17 cellular contexts compared by ENCODE assay signal in the genomic region with DNA sequence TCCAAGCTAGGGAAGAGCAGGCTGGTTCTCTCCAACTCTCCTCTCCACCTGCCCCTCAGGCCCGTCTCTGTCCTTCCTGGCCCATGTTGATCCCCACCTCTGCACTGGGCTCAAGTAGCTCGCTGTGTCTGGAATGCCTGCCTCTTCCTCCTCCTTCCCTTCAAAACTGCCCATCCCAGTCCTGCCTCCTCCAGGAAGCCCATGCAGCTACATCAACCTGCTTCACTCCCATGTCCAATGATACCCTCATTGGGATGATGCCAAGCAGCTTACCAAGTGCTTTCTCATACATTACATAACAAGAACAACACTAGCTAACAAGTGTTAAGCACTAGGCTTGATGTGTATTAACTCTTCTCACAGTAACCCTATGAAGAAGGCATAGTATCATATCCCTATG. TPM values are rescaled to one million over a fixed set of nuclear protein-coding genes. Genes with fewer than 3 reads are reported as not detected.
DNase-seq lines count a peak whose midpoint lies in the region; ATAC-seq, FAIRE-seq and TF ChIP-seq lines count a peak whose summit lies in the region.
"Had no signal": no experiment of that assay in that cellular context is flagged by ENCODE, and none has a peak within 500 bp of the region (broad histone marks: within the 10 kb centered on the region; RNA-seq: fewer than 3 reads in every experiment).

No MANE protein-coding gene starts in this region.

- no peaks in the 10 kb centered on the region for H3K79me1 ChIP-seq in H1 (ENCODE audit: low read depth, low read length)

- no peak overlapping the region for H3K18ac ChIP-seq in H1 (ENCODE audit: extremely low read depth, low read length)

- no peak overlapping the region for H4K91ac ChIP-seq in H1 (replicated peaks; ENCODE audit: insufficient read length, low read length)

- POLR2A ChIA-PET in H1 (lab: Charles Lee; ENCODE audit: partially characterized antibody), result interaction anchor here (0.6 kb wide), 1 partner anchor 38 kb away, joined by 3 read pairs; no protein-coding TSS in a partner anchor

- H4K20me1 ChIP-seq in H1 (replicated peaks in 1 of 2; ENCODE audit: control insufficient read depth in 1 of 2, insufficient read depth in 2 of 2, low read length in 2 of 2), result peaks cover 0 to 1% of the 10 kb centered on the region in 2 experiments
- peaks cover 3% of the 10 kb centered on the region for H4K20me1 ChIP-seq in osteoblast (ENCODE audit: insufficient read depth, low read length)

- no peak for TF ChIP-seq POLR2A in H1 (IDR thresholded peaks at IDR 0.05; ENCODE audit: control extremely low read depth in 1 of 2, low read depth in 2 of 2, low read length in 2 of 2)

- no peak overlapping the region for H2BK12ac ChIP-seq in H1 (ENCODE audit: low read depth, low read length)

- no peak overlapping the region for H2AK5ac ChIP-seq in H1 (ENCODE audit: low read depth, low read length)

- DNase-seq in activated T-cell treated with anti-CD3 and anti-CD28 coated beads, Interleukin-2, amount 50 U/mL, for 24 hours, result peak; percentile 3
- DNase-seq in activated T-cell treated with anti-CD3 and anti-CD28 coated beads for 4 hours, result no peak
- DNase-seq in H1 (ENCODE audit: low read depth in 1 of 2, low spot score in 2 of 2), result no peak
- peak; percentile 65 for DNase-seq in osteoblast (ENCODE audit: insufficient read length, low spot score, missing footprints)
- no peak for DNase-seq in stimulated activated naive CD8-positive, alpha-beta T cell treated with anti-CD3 and anti-CD28 coated beads, Interleukin-15, Interleukin-2, amounts not matched to agents 100 U/mL and 50 U/mL, for 24 hours
- no peak for DNase-seq in SHP77 (lab: John Stamatoyannopoulos, UW)
- DNase-seq: ACHN; CD4-positive, CD25-positive, alpha-beta regulatory T cell; DMS53; GF-D8; GOT3; HCEC 1CT; HFFc6 had no signal

- no peak overlapping the region for H3K4me2 ChIP-seq in H1 (ENCODE audit: insufficient read depth in 1 of 2, low read depth in 2 of 2, low read length in 2 of 2)
- H3K4me2 ChIP-seq in osteoblast (ENCODE audit: insufficient read depth, low read length), result no peak overlapping the region
- H3K4me2 ChIP-seq: BLaER1 treated with 17β-estradiol and CSF1 and Interleukin-3, amounts not matched to agents 10 nM and 100 nM had no signal

- no peak overlapping the region for H4K5ac ChIP-seq in H1 (ENCODE audit: insufficient read length, low read depth, low read length)

- no peak for TF ChIP-seq RAD21 in H1 (IDR thresholded peaks at IDR 0.05 in 1 of 2, conservative IDR thresholded peaks at IDR 0.05 in 1 of 2; ENCODE audit: low read depth in 2 of 2, low read length in 2 of 2)

- H3K4me3 Mint-ChIP-seq in activated T-cell treated with anti-CD3 and anti-CD28 coated beads, Interleukin-2, amount 50 U/mL, for 24 hours, result no peak overlapping the region
- H3K4me3 Mint-ChIP-seq: CD4-positive, CD25-positive, alpha-beta regulatory T cell; HFFc6 had no signal

- no peaks in the 10 kb centered on the region; a peak in 1 of 7 replicates for H3K4me1 ChIP-seq in H1 (replicated peaks in 1 of 4; ENCODE audit: control insufficient read depth in 3 of 4, insufficient read depth in 4 of 4, low read length in 3 of 4)
- no peaks in the 10 kb centered on the region for H3K4me1 ChIP-seq in osteoblast (ENCODE audit: insufficient read depth, low read length)
- H3K4me1 ChIP-seq: BLaER1 treated with 17β-estradiol and CSF1 and Interleukin-3, amounts not matched to agents 10 nM and 100 nM had no signal

- no peak overlapping the region for H3K14ac ChIP-seq in H1 (ENCODE audit: insufficient read length)

- H3K27me3 ChIP-seq in H1 (replicated peaks in 1 of 4; ENCODE audit: control insufficient read depth in 3 of 4, extremely low read depth in 1 of 4, insufficient read depth in 3 of 4, low read length in 3 of 4) (peaks cover 6 to 20% (median 19%) of the 10 kb centered on the region in 4 experiments), osteoblast (ENCODE audit: insufficient read depth, low read length) (peaks cover 46% of the 10 kb centered on the region)
- H3K27me3 ChIP-seq: BLaER1 treated with 17β-estradiol and CSF1 and Interleukin-3, amounts not matched to agents 10 nM and 100 nM had no signal

- no peaks in the 10 kb centered on the region for H3K36me3 Mint-ChIP-seq in activated T-cell treated with anti-CD3 and anti-CD28 coated beads, Interleukin-2, amount 50 U/mL, for 24 hours (ENCODE audit: low read depth)
- H3K36me3 Mint-ChIP-seq: CD4-positive, CD25-positive, alpha-beta regulatory T cell had no signal

- H2BK120ac ChIP-seq in H1 (replicated peaks; ENCODE audit: low read depth, low read length), result no peak overlapping the region

- H2AFZ ChIP-seq in H1 (ENCODE audit: low read length) (no peak overlapping the region), osteoblast (ENCODE audit: low read length) (no peak overlapping the region)

- no peak for FAIRE-seq in H1 (lab: Jason Lieb, UNC)

- H2BK20ac ChIP-seq in H1 (ENCODE audit: low read length), result no peak overlapping the region

- TF ChIP-seq EP300 in H1 (IDR thresholded peaks at IDR 0.05; ENCODE audit: borderline replicate concordance in 1 of 2, low read depth in 2 of 2, low read length in 2 of 2), result no peak

- no peak overlapping the region for H2BK15ac ChIP-seq in H1 (ENCODE audit: low read length)

- CTCF ChIA-PET in H1 (lab: Charles Lee; ENCODE audit: partially characterized antibody), result interaction anchor here (0.5 to 7.4 kb wide), 12 partner anchors 9 to 167 kb away, joined by 3 to 52 read pairs (median 4); no protein-coding TSS in a partner anchor

- no peaks in the 10 kb centered on the region for H3K23me2 ChIP-seq in H1 (ENCODE audit: low read depth, low read length)

- H3K9me3 Mint-ChIP-seq in activated T-cell treated with anti-CD3 and anti-CD28 coated beads, Interleukin-2, amount 50 U/mL, for 24 hours, result no peaks in the 10 kb centered on the region
- H3K9me3 Mint-ChIP-seq: CD4-positive, CD25-positive, alpha-beta regulatory T cell; HFFc6 had no signal

- H3K79me2 ChIP-seq in H1 (ENCODE audit: control insufficient read depth in 1 of 2, insufficient read depth in 2 of 2, low read length in 2 of 2) (no peaks in the 10 kb centered on the region), osteoblast (ENCODE audit: insufficient read depth, low read length) (no peaks in the 10 kb centered on the region)

- no peak overlapping the region for H3K27ac ChIP-seq in H1 (ENCODE audit: low read depth, low read length)
- no peak overlapping the region for H3K27ac ChIP-seq in osteoblast (ENCODE audit: low read depth, low read length)
- H3K27ac ChIP-seq: BLaER1 treated with 17β-estradiol and CSF1 and Interleukin-3, amounts not matched to agents 10 nM and 100 nM; HL-60 had no signal

- peaks cover 0 to 5% (median 0%) of the 10 kb centered on the region in 4 experiments; a peak in 1 of 8 replicates for H3K36me3 ChIP-seq in H1 (ENCODE audit: control insufficient read depth in 2 of 4, insufficient read depth in 4 of 4, low read length in 3 of 4)
- no peaks in the 10 kb centered on the region for H3K36me3 ChIP-seq in osteoblast (ENCODE audit: insufficient read depth, low read length)
- H3K36me3 ChIP-seq: BLaER1 treated with 17β-estradiol and CSF1 and Interleukin-3, amounts not matched to agents 10 nM and 100 nM had no signal

- peaks cover 24% of the 10 kb centered on the region for H3K27me3 Mint-ChIP-seq in activated T-cell treated with anti-CD3 and anti-CD28 coated beads, Interleukin-2, amount 50 U/mL, for 24 hours

- 72% methylated on average over 2 of the region's 2 CpGs; no CpG with 5 or more reads in 1 of the 2 experiments for WGBS in H1 (ENCODE audit: extremely low coverage in 1 of 2, insufficient coverage in 1 of 2, insufficient read length in 1 of 2, insufficient replicate concordance in 2 of 2, low coverage in 1 of 2, low lambda C conversion rate in 2 of 2, missing lambda C conversion rate in 1 of 2), 2 experiments

- H3K4me3 ChIP-seq in H1 (ENCODE audit: extremely low read depth in 1 of 4, insufficient read depth in 2 of 4, low read depth in 3 of 4, low read length in 4 of 4), result no peak overlapping the region
- no peak overlapping the region for H3K4me3 ChIP-seq in osteoblast (ENCODE audit: insufficient read depth, low read length)
- H3K4me3 ChIP-seq: BLaER1 treated with 17β-estradiol and CSF1 and Interleukin-3, amounts not matched to agents 10 nM and 100 nM had no signal

- H3K27ac Mint-ChIP-seq in activated T-cell treated with anti-CD3 and anti-CD28 coated beads, Interleukin-2, amount 50 U/mL, for 24 hours, result no peak overlapping the region
- H3K27ac Mint-ChIP-seq: HFFc6 had no signal

- H3K9ac ChIP-seq in H1 (replicated peaks in 1 of 4; ENCODE audit: extremely low read depth in 1 of 4, low read depth in 3 of 4, low read length in 3 of 4), result no peak overlapping the region
- H3K9ac ChIP-seq: BLaER1 treated with 17β-estradiol and CSF1 and Interleukin-3, amounts not matched to agents 10 nM and 100 nM had no signal

- no peak for TF ChIP-seq CTCF in H1 (IDR thresholded peaks at IDR 0.05; ENCODE audit: control extremely low read depth in 1 of 3, insufficient read depth in 1 of 3, low read depth in 1 of 3, low read length in 3 of 3)
- no peak for TF ChIP-seq CTCF in osteoblast (IDR thresholded peaks at IDR 0.05; ENCODE audit: extremely low read depth, low read depth, low read length)

- peaks cover 1 to 10% of the 10 kb centered on the region in 2 experiments; a peak in 2 of 4 replicates for H3K9me3 ChIP-seq in H1 (ENCODE audit: insufficient read depth in 2 of 2, low read depth in 1 of 2, low read length in 1 of 2)
- H3K9me3 ChIP-seq in osteoblast (ENCODE audit: low read depth, low read length), result no peaks in the 10 kb centered on the region

- H2BK5ac ChIP-seq in H1 (ENCODE audit: low read depth, low read length), result no peak overlapping the region

- H3K56ac ChIP-seq in H1 (replicated peaks; ENCODE audit: insufficient read length, low read depth, low read length), result no peak overlapping the region

- no peak for ATAC-seq in HG03460 (IDR thresholded peaks at IDR 0.05; ENCODE audit: unreplicated experiment)
- ATAC-seq in stimulated activated naive CD8-positive, alpha-beta T cell treated with anti-CD3 and anti-CD28 coated beads, Interleukin-15, Interleukin-2, amounts not matched to agents 100 U/mL and 50 U/mL, for 24 hours, result no peak

- no peaks in the 10 kb centered on the region for H3K4me1 Mint-ChIP-seq in activated T-cell treated with anti-CD3 and anti-CD28 coated beads, Interleukin-2, amount 50 U/mL, for 24 hours (ENCODE audit: low read depth)
- H3K4me1 Mint-ChIP-seq: CD4-positive, CD25-positive, alpha-beta regulatory T cell had no signal

- peak overlapping the region; percentile 63; the same call in 1 of the 2 replicates for H4K8ac ChIP-seq in H1 (ENCODE audit: extremely low read depth, insufficient read depth, low read length)

- H3K4ac ChIP-seq in H1 (replicated peaks; ENCODE audit: insufficient read length, low read depth, low read length), result no peak overlapping the region

- no peak overlapping the region for H3K23ac ChIP-seq in H1 (ENCODE audit: insufficient read length)

RNA-seq across cellular contexts. Expression of a gene that starts 8.2 kb away (rescaled TPM):
- total RNA-seq in H1 (2021; fragmentation: NEBNext Ultra II Directional; extraction: Animal tissue kit (Norgen Biotek cat#: 25700)), result not detected in 2 replicates
- polyA plus RNA-seq in H1 (2011; rRNA removed), result not detected in 2 replicates
- polyA plus RNA-seq in H1 (2011; cell fraction: cytosol; rRNA removed), result not detected
- polyA plus RNA-seq in H1 (2011; cell fraction: nucleus; rRNA removed), result not detected
- not detected in 4 replicates for polyA plus RNA-seq in H1 (2012, experiment 1 of 2)
- not detected for polyA plus RNA-seq in H1 (2012, experiment 2 of 2)
- polyA plus RNA-seq in H1 (2013, experiment 1 of 2), result not detected
- not detected for polyA plus RNA-seq in H1 (2013, experiment 2 of 2)
- not detected in 2 replicates for polyA minus RNA-seq in H1 (2011; rRNA and poly(A)+ RNA removed)
- polyA minus RNA-seq in H1 (2011; cell fraction: cytosol; rRNA and poly(A)+ RNA removed), result not detected
- polyA minus RNA-seq in H1 (2011; cell fraction: nucleus; rRNA and poly(A)+ RNA removed), result not detected
- not detected in 2 replicates for total RNA-seq in osteoblast
- total RNA-seq: A172; CD4-positive, CD25-positive, alpha-beta regulatory T cell; HFFc6 had no signal
- polyA plus RNA-seq: CD4-positive, CD25-positive, alpha-beta regulatory T cell had no signal

RNA-seq across cellular contexts. Expression of a gene that starts 11.3 kb away (rescaled TPM):
- total RNA-seq in H1 (2021; fragmentation: NEBNext Ultra II Directional; extraction: Animal tissue kit (Norgen Biotek cat#: 25700)), result not detected in 2 replicates
- polyA plus RNA-seq in H1 (2011; rRNA removed), result not detected in 2 replicates
- polyA plus RNA-seq in H1 (2011; cell fraction: cytosol; rRNA removed), result 0.06 TPM
- polyA plus RNA-seq in H1 (2011; cell fraction: nucleus; rRNA removed), result 0.20 TPM
- 0.23 to 0.32 TPM in 2 of 4 replicates, not detected in the others for polyA plus RNA-seq in H1 (2012, experiment 1 of 2)
- not detected for polyA plus RNA-seq in H1 (2012, experiment 2 of 2)
- polyA plus RNA-seq in H1 (2013, experiment 1 of 2), result not detected
- polyA plus RNA-seq in H1 (2013, experiment 2 of 2), result 0.09 TPM
- polyA minus RNA-seq in H1 (2011; rRNA and poly(A)+ RNA removed), result not detected in 2 replicates
- not detected for polyA minus RNA-seq in H1 (2011; cell fraction: cytosol; rRNA and poly(A)+ RNA removed)
- polyA minus RNA-seq in H1 (2011; cell fraction: nucleus; rRNA and poly(A)+ RNA removed), result 1.00 TPM
- not detected in 2 replicates for total RNA-seq in osteoblast
- total RNA-seq: CD4-positive, CD25-positive, alpha-beta regulatory T cell; HFFc6 had no signal
- polyA plus RNA-seq: CD4-positive, CD25-positive, alpha-beta regulatory T cell had no signal

RNA-seq across cellular contexts. Expression of a gene that starts 31.5 kb away (rescaled TPM):
- total RNA-seq in H1 (2021; fragmentation: NEBNext Ultra II Directional; extraction: Animal tissue kit (Norgen Biotek cat#: 25700)), result not detected in 2 replicates
- polyA plus RNA-seq in H1 (2011; rRNA removed), result not detected in 2 replicates
- polyA plus RNA-seq in H1 (2011; cell fraction: cytosol; rRNA removed), result not detected
- not detected for polyA plus RNA-seq in H1 (2011; cell fraction: nucleus; rRNA removed)
- polyA plus RNA-seq in H1 (2012, experiment 1 of 2), result not detected in 4 replicates
- not detected for polyA plus RNA-seq in H1 (2012, experiment 2 of 2)
- polyA plus RNA-seq in H1 (2013, experiment 1 of 2), result not detected
- not detected for polyA plus RNA-seq in H1 (2013, experiment 2 of 2)
- not detected in 2 replicates for polyA minus RNA-seq in H1 (2011; rRNA and poly(A)+ RNA removed)
- polyA minus RNA-seq in H1 (2011; cell fraction: cytosol; rRNA and poly(A)+ RNA removed), result not detected
- polyA minus RNA-seq in H1 (2011; cell fraction: nucleus; rRNA and poly(A)+ RNA removed), result 2.0 TPM
- not detected in 2 replicates for total RNA-seq in osteoblast
- total RNA-seq: A172, HFFc6 had no signal
- polyA plus RNA-seq: CD4-positive, CD25-positive, alpha-beta regulatory T cell had no signal

RNA-seq across cellular contexts. Expression of a gene that starts 48.2 kb away (rescaled TPM):
- total RNA-seq in H1 (2021; fragmentation: NEBNext Ultra II Directional; extraction: Animal tissue kit (Norgen Biotek cat#: 25700)), result 51.0 and 55.0 TPM in 2 replicates
- 26.4 and 28.0 TPM in 2 replicates for polyA plus RNA-seq in H1 (2011; rRNA removed)
- polyA plus RNA-seq in H1 (2011; cell fraction: cytosol; rRNA removed), result 37.0 TPM
- 35.9 TPM for polyA plus RNA-seq in H1 (2011; cell fraction: nucleus; rRNA removed)
- 39.3 to 51.3 TPM (median 45.8 TPM) in 4 replicates for polyA plus RNA-seq in H1 (2012, experiment 1 of 2)
- 32.1 TPM for polyA plus RNA-seq in H1 (2012, experiment 2 of 2)
- polyA plus RNA-seq in H1 (2013, experiment 1 of 2), result 25.2 TPM
- polyA plus RNA-seq in H1 (2013, experiment 2 of 2), result 22.6 TPM
- polyA minus RNA-seq in H1 (2011; rRNA and poly(A)+ RNA removed), result 48.3 and 59.3 TPM in 2 replicates
- 20.2 TPM for polyA minus RNA-seq in H1 (2011; cell fraction: cytosol; rRNA and poly(A)+ RNA removed)
- polyA minus RNA-seq in H1 (2011; cell fraction: nucleus; rRNA and poly(A)+ RNA removed), result 23.9 TPM
- total RNA-seq in osteoblast, result 55.1 and 65.9 TPM in 2 replicates

RNA-seq across cellular contexts. Expression of a gene that starts 53.5 kb away (rescaled TPM):
- total RNA-seq in H1 (2021; fragmentation: NEBNext Ultra II Directional; extraction: Animal tissue kit (Norgen Biotek cat#: 25700)), result 20.6 and 20.8 TPM in 2 replicates
- polyA plus RNA-seq in H1 (2011; rRNA removed), result 14.4 and 20.0 TPM in 2 replicates
- polyA plus RNA-seq in H1 (2011; cell fraction: cytosol; rRNA removed), result 14.8 TPM
- polyA plus RNA-seq in H1 (2011; cell fraction: nucleus; rRNA removed), result 58.8 TPM
- 9.2 to 13.6 TPM (median 11.2 TPM) in 4 replicates for polyA plus RNA-seq in H1 (2012, experiment 1 of 2)
- 11.2 TPM for polyA plus RNA-seq in H1 (2012, experiment 2 of 2)
- 18.0 TPM for polyA plus RNA-seq in H1 (2013, experiment 1 of 2)
- polyA plus RNA-seq in H1 (2013, experiment 2 of 2), result 16.2 TPM
- polyA minus RNA-seq in H1 (2011; rRNA and poly(A)+ RNA removed), result 11.1 and 11.4 TPM in 2 replicates
- polyA minus RNA-seq in H1 (2011; cell fraction: cytosol; rRNA and poly(A)+ RNA removed), result 12.2 TPM
- polyA minus RNA-seq in H1 (2011; cell fraction: nucleus; rRNA and poly(A)+ RNA removed), result 30.6 TPM
- 77.5 and 83.2 TPM in 2 replicates for total RNA-seq in osteoblast

Comparison
In these comparisons a context has a peak if more than half of its experiments do, and no peak if none do; other contexts are left out.
1. DNase-seq: peak in activated T-cell treated with anti-CD3 and anti-CD28 coated beads, Interleukin-2, amount 50 U/mL, for 24 hours (single experiment) and osteoblast (single experiment); none in activated T-cell treated with anti-CD3 and anti-CD28 coated beads for 4 hours (single experiment), H1 (0 of 2), stimulated activated naive CD8-positive, alpha-beta T cell treated with anti-CD3 and anti-CD28 coated beads, Interleukin-15, Interleukin-2, amounts not matched to agents 100 U/mL and 50 U/mL, for 24 hours (single experiment) and SHP77 (0 of 2).